9 cellular contexts compared by ENCODE assay signal in the genomic region with DNA sequence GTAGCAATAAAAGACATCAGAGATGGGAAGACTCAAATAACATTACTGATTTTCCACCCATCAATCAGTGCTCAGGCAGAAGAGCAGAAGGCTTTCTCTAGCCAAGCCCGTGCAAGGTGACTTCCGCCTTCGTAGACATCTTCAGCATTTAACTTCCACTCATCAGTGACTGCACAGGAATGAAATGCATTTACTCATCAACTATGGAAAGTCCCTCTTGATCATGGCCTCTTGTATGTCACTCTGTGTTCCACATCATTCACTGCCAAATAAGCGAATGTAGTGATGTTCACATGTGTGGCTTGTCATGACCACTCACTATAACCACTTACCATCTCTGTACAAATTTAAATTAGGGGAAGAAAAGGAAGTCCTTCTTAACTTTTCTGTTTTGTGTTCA. TPM values are rescaled to one million over a fixed set of nuclear protein-coding genes. Genes with fewer than 3 reads are reported as not detected.
DNase-seq lines count a peak whose midpoint lies in the region; ATAC-seq, FAIRE-seq and TF ChIP-seq lines count a peak whose summit lies in the region.
"Had no signal": no experiment of that assay in that cellular context is flagged by ENCODE, and none has a peak within 500 bp of the region (broad histone marks: within the 10 kb centered on the region; RNA-seq: fewer than 3 reads in every experiment).

No MANE protein-coding gene starts in this region.

- TF ChIP-seq CTCF in pancreas (IDR thresholded peaks at IDR 0.05): no peak

- peak overlapping the region; percentile 16 for H3K4me3 Mint-ChIP-seq in memory B cell

- no peaks in the 10 kb centered on the region for H3K27me3 ChIP-seq in pancreas

- peaks cover 25% of the 10 kb centered on the region for H3K4me1 Mint-ChIP-seq in memory B cell

- no peak for FAIRE-seq in pancreas (lab: Jason Lieb, UNC)

- intact Hi-C loops in pancreas (cut with DNase I): no loop called here

- H3K9me3 Mint-ChIP-seq in memory B cell: no peaks in the 10 kb centered on the region

- H3K36me3 Mint-ChIP-seq in memory B cell: no peaks in the 10 kb centered on the region

- no peaks in the 10 kb centered on the region for H3K4me1 ChIP-seq in pancreas

- H3K9me3 ChIP-seq in pancreas: no peaks in the 10 kb centered on the region

- WGBS in pancreas, 2 donors: 89 to 92% methylated on average over 4 of the region's 4 CpGs

- no peaks in the 10 kb centered on the region for H3K36me3 ChIP-seq in pancreas

- DNase-seq in memory B cell (ENCODE audit: low spot score in 2 of 2) (peak in 1 of 2 donors; percentile 65), SW 1271 (lab: John Stamatoyannopoulos, UW) (no peak), pancreas (no peak), ureter (ENCODE audit: low spot score) (no peak)
- no peak for DNase-seq in stimulated activated naive CD4-positive, alpha-beta T cell (lab: John Stamatoyannopoulos, UW)

- H3K27ac Mint-ChIP-seq in memory B cell: peak overlapping the region; percentile 91

- H3K27me3 Mint-ChIP-seq in memory B cell: no peaks in the 10 kb centered on the region

- H3K4me3 ChIP-seq in pancreas: no peak overlapping the region

- no peak overlapping the region for H3K27ac ChIP-seq in pancreas

- ATAC-seq in GM18508 (IDR thresholded peaks at IDR 0.05; ENCODE audit: insufficient read depth, unreplicated experiment) (peak; percentile 88), GM21529 (IDR thresholded peaks at IDR 0.05; ENCODE audit: unreplicated experiment) (peak; percentile 71), HG03565 (IDR thresholded peaks at IDR 0.05; ENCODE audit: unreplicated experiment) (peak; percentile 88), memory B cell (ENCODE audit: low read depth) (peak; percentile 98), pancreas (no peak)
- ATAC-seq: HCT116 had no signal

RNA-seq across cellular contexts. Expression of a gene that starts 49.4 kb away (rescaled TPM):
- total RNA-seq in pancreas (1 to 10 TPM; 3.6 to 7.9 (median 5.3) TPM), ureter (16.2 TPM)
- 1 to 10 TPM; 2.1 TPM for polyA plus RNA-seq in pancreas

Comparison
In these comparisons a context has a peak if more than half of its experiments do, and no peak if none do; other contexts are left out.
1. ATAC-seq: peak in GM18508 (single experiment), GM21529 (single experiment), HG03565 (single experiment) and memory B cell (single experiment); none in pancreas (0 of 4).